In the genomic region with DNA sequence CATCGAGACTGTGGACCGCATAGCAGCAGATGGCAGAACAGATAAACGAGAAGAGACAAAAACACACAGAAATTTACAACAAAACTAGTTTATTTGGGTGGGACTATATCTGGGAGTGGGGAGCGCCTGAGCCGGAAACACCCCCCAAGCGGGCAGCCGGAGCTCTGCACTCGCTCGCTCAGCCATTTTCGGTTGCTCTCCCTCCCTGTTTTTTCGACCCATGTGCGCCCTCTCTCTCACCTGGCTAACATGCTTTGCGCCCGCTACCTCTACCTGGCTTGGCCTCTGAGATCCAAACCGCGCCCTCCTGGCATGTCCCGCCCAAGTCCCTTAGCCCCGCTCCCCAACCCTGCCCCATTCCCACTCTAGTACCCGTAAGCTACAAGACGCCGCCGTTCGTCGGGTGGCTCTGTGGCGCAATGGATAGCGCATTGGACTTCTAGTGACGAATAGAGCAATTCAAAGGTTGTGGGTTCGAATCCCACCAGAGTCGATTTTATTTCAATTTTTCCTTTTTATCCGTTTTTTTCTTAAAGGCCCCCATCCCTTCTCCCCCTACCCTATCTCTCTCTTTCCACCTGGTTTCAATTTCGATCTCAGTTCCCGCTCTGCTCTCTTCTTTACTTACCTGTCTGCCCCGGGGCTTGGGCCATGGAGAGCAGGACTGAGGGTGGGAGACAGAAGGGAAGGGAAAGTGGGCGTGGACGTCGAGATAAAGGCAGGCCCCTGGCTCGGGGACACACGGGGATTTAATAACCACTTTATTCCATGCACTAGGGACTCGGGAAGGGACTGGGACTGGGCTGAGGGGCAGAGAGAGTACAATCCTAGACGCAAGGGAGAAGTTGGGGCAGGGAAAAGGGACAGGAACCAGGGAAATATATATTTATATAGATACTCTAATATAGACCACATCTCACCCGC, we compare ENCODE assay signal across 1 cellular context.
TF ChIP-seq lines count a peak whose summit lies in the region.

No MANE protein-coding gene starts in this region.

TF ChIP-seq in endothelial cell of umbilical vein, 7 proteins besides CTCF, POLR2A, EP300 and RAD21:
- no peak for TF ChIP-seq POLR2AphosphoS5 (IDR thresholded peaks at IDR 0.05; ENCODE audit: insufficient read depth, low read depth, low read length)
- TF ChIP-seq JUN (IDR thresholded peaks at IDR 0.05; ENCODE audit: borderline replicate concordance, insufficient read depth, insufficient read length, low read depth) = no peak
- TF ChIP-seq EZH2 (IDR thresholded peaks at IDR 0.05; ENCODE audit: borderline replicate concordance, low read depth, low read length, severe bottlenecking) = no peak
- TF ChIP-seq, protein P1, sequence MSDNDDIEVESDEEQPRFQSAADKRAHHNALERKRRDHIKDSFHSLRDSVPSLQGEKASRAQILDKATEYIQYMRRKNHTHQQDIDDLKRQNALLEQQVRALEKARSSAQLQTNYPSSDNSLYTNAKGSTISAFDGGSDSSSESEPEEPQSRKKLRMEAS (IDR thresholded peaks at IDR 0.05; ENCODE audit: insufficient read depth, insufficient read length) = no peak
- no peak for TF ChIP-seq FOS (IDR thresholded peaks at IDR 0.05; ENCODE audit: borderline replicate concordance, insufficient read depth, low read length)
- no peak for TF ChIP-seq MYC (IDR thresholded peaks at IDR 0.05; ENCODE audit: low read depth, low read length)
- no peak for TF ChIP-seq GATA2 (IDR thresholded peaks at IDR 0.05; ENCODE audit: insufficient read depth, insufficient read length, low read depth, low read length)
